Comparison of ENCODE assay signal across 8 cellular contexts in the genomic region with DNA sequence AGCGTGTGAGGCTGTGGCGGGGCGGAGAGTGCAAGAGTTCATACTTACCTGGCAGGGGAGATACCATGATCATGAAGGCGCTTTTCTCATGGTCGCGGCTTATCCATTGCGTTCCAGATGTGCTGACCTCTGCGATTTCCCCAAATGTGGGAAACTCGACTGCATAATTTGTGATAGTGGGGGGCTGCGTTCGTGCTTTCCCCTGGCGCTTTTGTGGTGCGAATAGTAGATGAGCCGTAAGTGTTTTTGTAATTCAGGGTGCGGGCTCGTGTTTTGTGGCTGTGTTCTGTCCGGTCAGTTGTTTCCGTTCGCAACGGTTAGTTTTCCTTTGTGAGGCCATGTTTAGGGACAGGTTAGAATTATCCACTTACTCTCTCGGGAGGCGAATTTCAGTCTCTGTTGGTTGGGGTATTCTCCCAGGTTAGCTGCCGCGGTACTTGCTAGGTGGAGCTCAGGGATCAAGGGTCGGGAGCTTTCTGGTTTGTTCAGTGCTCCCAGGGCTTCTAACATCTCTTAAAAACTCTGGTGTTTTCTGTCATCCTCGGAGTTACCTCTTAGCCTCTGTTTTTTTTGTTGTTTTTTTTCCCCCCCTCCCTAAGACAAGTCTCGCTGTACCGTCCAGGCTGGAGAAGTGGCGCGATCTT. TPM values are rescaled to one million over a fixed set of nuclear protein-coding genes. Genes with fewer than 3 reads are reported as not detected.
A peak's percentile ranks its signal among the peaks of the same experiment; 100 is the strongest.
DNase-seq lines count a peak whose midpoint lies in the region; ATAC-seq, FAIRE-seq and TF ChIP-seq lines count a peak whose summit lies in the region.
"Not testable (repeated sequence)": the region's sequence is repeated elsewhere in the genome, so short reads cannot be mapped to it uniquely, and the experiment has no call there.

No MANE protein-coding gene starts in this region.

- peak overlapping the region; percentile 95 to 100 (median 99) for H3K27ac Mint-ChIP-seq in CD4-positive, alpha-beta memory T cell
- peak overlapping the region; percentile 90 for H3K27ac Mint-ChIP-seq in activated CD8-positive, alpha-beta memory T cell treated with anti-CD3 and anti-CD28 coated beads, Interleukin-2, amount 10 ng/mL, durations not matched to agents 7 days and 5 days

- H4K91ac ChIP-seq in H1 (replicated peaks; ENCODE audit: insufficient read length, low read length): not testable (repeated sequence)

- H3K27ac ChIP-seq in CD4-positive, alpha-beta memory T cell (ENCODE audit: low read depth, low read length): peak overlapping the region; percentile 72
- not testable (repeated sequence) for H3K27ac ChIP-seq in H1 (ENCODE audit: low read depth, low read length)
- peak overlapping the region; percentile 83 for H3K27ac ChIP-seq in mesodermal cell (ENCODE audit: low read depth, low read length, severe bottlenecking)

- intact Hi-C loops in CD4-positive, alpha-beta memory T cell (cut with micrococcal nuclease): loop anchor here (10.0 kb wide), 1 partner anchor 148 kb away; no protein-coding TSS in a partner anchor

- H3K23ac ChIP-seq in H1 (ENCODE audit: insufficient read length): not testable (repeated sequence)

- not testable (repeated sequence) for H3K23me2 ChIP-seq in H1 (ENCODE audit: low read depth, low read length)

- not testable (repeated sequence) for H2BK15ac ChIP-seq in H1 (ENCODE audit: low read length)

- not testable (repeated sequence) for H3K14ac ChIP-seq in H1 (ENCODE audit: insufficient read length)

- peak overlapping the region; percentile 19; the same call in 1 of the 2 replicates for H4K8ac ChIP-seq in H1 (ENCODE audit: extremely low read depth, insufficient read depth, low read length)

- H3K9me3 ChIP-seq in CD4-positive, alpha-beta memory T cell (ENCODE audit: control insufficient read depth in 1 of 2, low read length in 2 of 2); NT2/D1 (ENCODE audit: insufficient read depth, low read length); H1 (ENCODE audit: insufficient read depth in 2 of 2, low read depth in 1 of 2, low read length in 1 of 2); mesodermal cell (ENCODE audit: control insufficient read depth, low read length): not testable (repeated sequence)

- POLR2A ChIA-PET in CD4-positive, alpha-beta memory T cell (lab: Charles Lee; ENCODE audit: partially characterized antibody): interaction anchor here (0.6 to 1.7 kb wide), 9 partner anchors 63 to 188 kb away, joined by 3 to 23 read pairs (median 4); no protein-coding TSS in a partner anchor
- POLR2A ChIA-PET in H1 (lab: Charles Lee; ENCODE audit: partially characterized antibody): interaction anchor here (0.8 to 2.0 kb wide), 10 partner anchors 64 to 259 kb away, joined by 3 to 11 read pairs (median 3); no protein-coding TSS in a partner anchor

- H3K18ac ChIP-seq in H1 (ENCODE audit: extremely low read depth, low read length): not testable (repeated sequence)

- H3K4me3 ChIP-seq in CD4-positive, alpha-beta memory T cell (ENCODE audit: low read length in 2 of 2): peak overlapping the region; percentile 61 to 65
- not testable (repeated sequence) for H3K4me3 ChIP-seq in NT2/D1 (ENCODE audit: insufficient read length, low read depth)
- H3K4me3 ChIP-seq in H1 (ENCODE audit: extremely low read depth in 1 of 4, insufficient read depth in 2 of 4, low read depth in 3 of 4, low read length in 4 of 4) (peak overlapping the region in 3 of 4 experiments; percentile 9 to 34 (median 31); a peak in 3 of 8 replicates), mesodermal cell (ENCODE audit: extremely low read depth, insufficient read depth, low read length, poor library complexity, severe bottlenecking) (peak overlapping the region; percentile 0)

- not testable (repeated sequence) for H2AK5ac ChIP-seq in H1 (ENCODE audit: low read depth, low read length)

- not testable (repeated sequence) for H2BK120ac ChIP-seq in H1 (replicated peaks; ENCODE audit: low read depth, low read length)

- H2BK12ac ChIP-seq in H1 (ENCODE audit: low read depth, low read length): not testable (repeated sequence)

- not testable (repeated sequence) for H2BK20ac ChIP-seq in H1 (ENCODE audit: low read length)

- not testable (repeated sequence) for H3K27me3 Mint-ChIP-seq in CD4-positive, alpha-beta memory T cell; activated CD8-positive, alpha-beta memory T cell treated with anti-CD3 and anti-CD28 coated beads, Interleukin-2, amount 10 ng/mL, durations not matched to agents 7 days and 5 days

- peak overlapping the region in 1 of 2 experiments; percentile 27; a peak in 1 of 4 replicates for H3K4me2 ChIP-seq in H1 (ENCODE audit: insufficient read depth in 1 of 2, low read depth in 2 of 2, low read length in 2 of 2)

- not testable (repeated sequence) for H3K9me3 Mint-ChIP-seq in CD4-positive, alpha-beta memory T cell; activated CD8-positive, alpha-beta memory T cell treated with anti-CD3 and anti-CD28 coated beads, Interleukin-2, amount 10 ng/mL, durations not matched to agents 7 days and 5 days (ENCODE audit: low read depth)

- peak in 1 of 2 experiments; percentile 88; a peak in 2 of 3 replicates for TF ChIP-seq EP300 in H1 (IDR thresholded peaks at IDR 0.05; ENCODE audit: borderline replicate concordance in 1 of 2, low read depth in 2 of 2, low read length in 2 of 2)

- peak; percentile 97 to 98 for TF ChIP-seq POLR2A in H1 (IDR thresholded peaks at IDR 0.05; ENCODE audit: control extremely low read depth in 1 of 2, low read depth in 2 of 2, low read length in 2 of 2)

- H2AFZ ChIP-seq in H1 (ENCODE audit: low read length): not testable (repeated sequence)

- not testable (repeated sequence) for H3K4ac ChIP-seq in H1 (replicated peaks; ENCODE audit: insufficient read length, low read depth, low read length)

- not testable (repeated sequence) for H3K79me1 ChIP-seq in H1 (ENCODE audit: low read depth, low read length)

- not testable (repeated sequence) for H3K79me2 ChIP-seq in H1 (ENCODE audit: control insufficient read depth in 1 of 2, insufficient read depth in 2 of 2, low read length in 2 of 2)

- TF ChIP-seq CTCF in H1 (IDR thresholded peaks at IDR 0.05; ENCODE audit: control extremely low read depth in 1 of 3, insufficient read depth in 1 of 3, low read depth in 1 of 3, low read length in 3 of 3): not testable (repeated sequence)

- not testable (repeated sequence) for FAIRE-seq in H1 (lab: Jason Lieb, UNC)

- H3K27me3 ChIP-seq in CD4-positive, alpha-beta memory T cell (ENCODE audit: insufficient read depth, low read length); NT2/D1 (ENCODE audit: insufficient read depth, insufficient read length); H1 (replicated peaks in 1 of 4; ENCODE audit: control insufficient read depth in 3 of 4, extremely low read depth in 1 of 4, insufficient read depth in 3 of 4, low read length in 3 of 4): not testable (repeated sequence)

- not testable (repeated sequence) for H3K4me1 ChIP-seq in CD4-positive, alpha-beta memory T cell (ENCODE audit: insufficient read depth, low read length); NT2/D1 (ENCODE audit: insufficient read depth, insufficient read length); H1 (replicated peaks in 1 of 4; ENCODE audit: control insufficient read depth in 3 of 4, insufficient read depth in 4 of 4, low read length in 3 of 4); mesodermal cell (ENCODE audit: control insufficient read depth, insufficient read depth, low read length, poor library complexity, severe bottlenecking)

- ATAC-seq in GM19467 (IDR thresholded peaks at IDR 0.05; ENCODE audit: unreplicated experiment) (peak; percentile 85), HG03565 (IDR thresholded peaks at IDR 0.05; ENCODE audit: unreplicated experiment) (peak; percentile 61)
- ATAC-seq in activated CD8-positive, alpha-beta memory T cell treated with anti-CD3 and anti-CD28 coated beads, Interleukin-2, amount 10 ng/mL, durations not matched to agents 7 days and 5 days: peak; percentile 78

- H3K4me1 Mint-ChIP-seq in CD4-positive, alpha-beta memory T cell: peaks cover 0 to 13% (median under 1%) of the 10 kb centered on the region in 4 donors
- H3K4me1 Mint-ChIP-seq in activated CD8-positive, alpha-beta memory T cell treated with anti-CD3 and anti-CD28 coated beads, Interleukin-2, amount 10 ng/mL, durations not matched to agents 7 days and 5 days: not testable (repeated sequence)

- peak in 1 of 2 experiments; percentile 16; a peak in 1 of 4 replicates for TF ChIP-seq RAD21 in H1 (IDR thresholded peaks at IDR 0.05 in 1 of 2, conservative IDR thresholded peaks at IDR 0.05 in 1 of 2; ENCODE audit: low read depth in 2 of 2, low read length in 2 of 2)

- DNase-seq in CD4-positive, alpha-beta memory T cell: peak; percentile 85 to 94 (median 90)
- DNase-seq in NT2/D1 (ENCODE audit: low read depth, low spot score) (peak; percentile 99), H1 (ENCODE audit: low read depth in 1 of 2, low spot score in 2 of 2) (peak; percentile 80 to 95)
- peak; percentile 97 for DNase-seq in activated CD8-positive, alpha-beta memory T cell treated with anti-CD3 and anti-CD28 coated beads, Interleukin-2, amount 10 ng/mL, durations not matched to agents 7 days and 5 days
- DNase-seq in stimulated activated CD4-positive, alpha-beta T cell treated with anti-CD3 and anti-CD28 coated beads, TNF-alpha, amount 100 ng/mL, for 48 hours (ENCODE audit: low read depth in 3 of 3): peak; percentile 85 to 92 (median 91)

- CTCF ChIA-PET in CD4-positive, alpha-beta memory T cell (lab: Charles Lee; ENCODE audit: partially characterized antibody); H1 (lab: Charles Lee; ENCODE audit: partially characterized antibody): not testable (repeated sequence)
- CTCF ChIA-PET in activated CD8-positive, alpha-beta memory T cell treated with anti-CD3 and anti-CD28 coated beads, Interleukin-2, amount 10 ng/mL, durations not matched to agents 7 days and 5 days (lab: Charles Lee): interaction anchor here (0.8 to 0.9 kb wide), 2 partner anchors 134 to 150 kb away, joined by 3 read pairs; no protein-coding TSS in a partner anchor

- WGBS in H1 (ENCODE audit: extremely low coverage in 1 of 2, insufficient coverage in 1 of 2, insufficient read length in 1 of 2, insufficient replicate concordance in 2 of 2, low coverage in 1 of 2, low lambda C conversion rate in 2 of 2, missing lambda C conversion rate in 1 of 2), 2 experiments: 1% methylated on average over 24 of the region's 30 CpGs; no CpG with 5 or more reads in 1 of the 2 experiments
- WGBS in mesodermal cell (ENCODE audit: insufficient coverage in 2 of 2), 2 experiments: 0 to 2% methylated on average over 6 of the region's 30 CpGs

- H3K9ac ChIP-seq in NT2/D1 (ENCODE audit: insufficient read length, low read depth): not testable (repeated sequence)
- 0 out of 7 replicates have a peak overlapping the region, but pooled peaks of 3 of the 4 experiments have one; percentile 25 to 47 (median 37) for H3K9ac ChIP-seq in H1 (replicated peaks in 1 of 4; ENCODE audit: extremely low read depth in 1 of 4, low read depth in 3 of 4, low read length in 3 of 4)

- 0 out of 2 replicates have a peak overlapping the region, but pooled peaks have one; percentile 52 for H2BK5ac ChIP-seq in H1 (ENCODE audit: low read depth, low read length)

- H4K5ac ChIP-seq in H1 (ENCODE audit: insufficient read length, low read depth, low read length): not testable (repeated sequence)

- not testable (repeated sequence) for H3K36me3 ChIP-seq in CD4-positive, alpha-beta memory T cell (ENCODE audit: insufficient read depth, low read length); NT2/D1 (ENCODE audit: insufficient read depth, insufficient read length, low read length); H1 (ENCODE audit: control insufficient read depth in 2 of 4, insufficient read depth in 4 of 4, low read length in 3 of 4); mesodermal cell (ENCODE audit: control insufficient read depth, insufficient read depth, low read length)

- H4K20me1 ChIP-seq in H1 (replicated peaks in 1 of 2; ENCODE audit: control insufficient read depth in 1 of 2, insufficient read depth in 2 of 2, low read length in 2 of 2): not testable (repeated sequence)

- not testable (repeated sequence) for H3K56ac ChIP-seq in H1 (replicated peaks; ENCODE audit: insufficient read length, low read depth, low read length)

- H3K36me3 Mint-ChIP-seq in CD4-positive, alpha-beta memory T cell; activated CD8-positive, alpha-beta memory T cell treated with anti-CD3 and anti-CD28 coated beads, Interleukin-2, amount 10 ng/mL, durations not matched to agents 7 days and 5 days: not testable (repeated sequence)

- peak overlapping the region; percentile 96 to 100 (median 98) for H3K4me3 Mint-ChIP-seq in CD4-positive, alpha-beta memory T cell
- H3K4me3 Mint-ChIP-seq in activated CD8-positive, alpha-beta memory T cell treated with anti-CD3 and anti-CD28 coated beads, Interleukin-2, amount 10 ng/mL, durations not matched to agents 7 days and 5 days: peak overlapping the region; percentile 80

RNA-seq across cellular contexts. Expression of a gene that starts 39.6 kb away (rescaled TPM):
- total RNA-seq in CD4-positive, alpha-beta memory T cell: 1 to 10 TPM; 4.2 to 5.2 TPM
- polyA plus RNA-seq in CD4-positive, alpha-beta memory T cell: under 1 TPM in 1 of 2 donors, not detected in 1; 0.21 TPM
- total RNA-seq in activated CD8-positive, alpha-beta memory T cell treated with anti-CD3 and anti-CD28 coated beads, Interleukin-2, amount 10 ng/mL, durations not matched to agents 7 days and 5 days: 1 to 10 TPM in 1 of 2 experiments, under 1 TPM in 1; 0.26 to 1.3 TPM
- total RNA-seq in H1 (2021; fragmentation: NEBNext Ultra II Directional; extraction: Animal tissue kit (Norgen Biotek cat#: 25700)): not detected in 2 replicates
- polyA plus RNA-seq in H1 (2011; rRNA removed): not detected in 2 replicates
- polyA plus RNA-seq in H1 (2011; cell fraction: cytosol; rRNA removed): not detected
- polyA plus RNA-seq in H1 (2011; cell fraction: nucleus; rRNA removed): not detected
- polyA plus RNA-seq in H1 (2012, experiment 1 of 2): not detected in 4 replicates
- polyA plus RNA-seq in H1 (2012, experiment 2 of 2): not detected
- polyA plus RNA-seq in H1 (2013, experiment 1 of 2): 0.02 TPM
- not detected for polyA plus RNA-seq in H1 (2013, experiment 2 of 2)
- polyA minus RNA-seq in H1 (2011; rRNA and poly(A)+ RNA removed): not detected in 2 replicates
- polyA minus RNA-seq in H1 (2011; cell fraction: cytosol; rRNA and poly(A)+ RNA removed): not detected
- polyA minus RNA-seq in H1 (2011; cell fraction: nucleus; rRNA and poly(A)+ RNA removed): not detected
- polyA plus RNA-seq in mesodermal cell (2013, experiment 1 of 2): not detected
- polyA plus RNA-seq in mesodermal cell (2013, experiment 2 of 2): not detected
